Comparison of ENCODE assay signal across 8 cellular contexts in the genomic region with DNA sequence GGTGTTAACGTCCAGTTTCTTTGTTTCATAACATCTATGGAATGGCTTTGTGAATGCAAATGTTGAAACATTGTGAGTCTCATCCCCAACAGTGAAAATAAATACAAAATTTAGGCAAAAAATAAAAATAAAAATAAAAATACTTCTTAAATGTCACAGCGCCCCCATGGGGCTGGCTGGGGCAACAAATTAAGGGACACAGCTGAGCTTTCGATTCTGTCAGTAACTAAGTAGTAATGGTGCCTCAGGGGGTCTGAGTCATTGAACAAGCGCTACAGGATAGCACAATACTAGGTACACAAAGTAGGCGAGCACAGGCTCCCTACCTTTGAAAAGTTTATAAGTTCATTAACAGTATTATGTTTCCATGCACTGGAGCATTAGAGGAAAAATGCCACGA.
DNase-seq lines count a peak whose midpoint lies in the region; TF ChIP-seq lines count a peak whose summit lies in the region.

No MANE protein-coding gene starts in this region.

- H3K4me1 Mint-ChIP-seq in osteocyte (ENCODE audit: unreplicated experiment): peaks cover 21% of the 10 kb centered on the region

- TF ChIP-seq CTCF in osteocyte (IDR thresholded peaks at IDR 0.05) (peak; percentile 43), sigmoid colon (IDR thresholded peaks at IDR 0.05) (no peak)

- no peak overlapping the region for H3K4me3 ChIP-seq in sigmoid colon

- intact Hi-C loops in sigmoid colon (cut with DNase I): no loop called here

- DNase-seq in ELF-1 (ENCODE audit: low read depth, low spot score): peak; percentile 60
- peak; percentile 20 for DNase-seq in NCI-H460 (ENCODE audit: extremely low read depth, low read depth)
- peak; percentile 56 for DNase-seq in epithelial cell of prostate (ENCODE audit: low read depth, low spot score)
- no peak for DNase-seq in osteocyte (ENCODE audit: extremely low spot score, unreplicated experiment)
- DNase-seq in RPMI8226: no peak
- no peak for DNase-seq in sigmoid colon
- DNase-seq in SKM-1 (lab: John Stamatoyannopoulos, UW; ENCODE audit: unreplicated experiment): no peak
- no peak for DNase-seq in SHP77 treated with DMSO at 0.1 percent for 48 hours (lab: John Stamatoyannopoulos, UW)

- TF ChIP-seq EP300 in sigmoid colon (IDR thresholded peaks at IDR 0.05): no peak

- H3K36me3 ChIP-seq in sigmoid colon: no peaks in the 10 kb centered on the region

- H3K27ac Mint-ChIP-seq in osteocyte (ENCODE audit: unreplicated experiment): no peak overlapping the region

- H3K4me3 Mint-ChIP-seq in osteocyte (ENCODE audit: unreplicated experiment): no peak overlapping the region

- H3K4me1 ChIP-seq in sigmoid colon: peaks cover 0 to 42% (median 31%) of the 10 kb centered on the region in 4 donors

- no peaks in the 10 kb centered on the region for H3K27me3 ChIP-seq in sigmoid colon

- no peaks in the 10 kb centered on the region for H3K36me3 Mint-ChIP-seq in osteocyte (ENCODE audit: unreplicated experiment)

- no peaks in the 10 kb centered on the region for H3K9me3 ChIP-seq in sigmoid colon

- no peaks in the 10 kb centered on the region for H3K27me3 Mint-ChIP-seq in osteocyte (ENCODE audit: unreplicated experiment)

- TF ChIP-seq POLR2A in sigmoid colon (IDR thresholded peaks at IDR 0.05): no peak

- H3K27ac ChIP-seq in epithelial cell of prostate (no peak overlapping the region), sigmoid colon (no peak overlapping the region)

- WGBS in sigmoid colon, 2 donors: 64 to 80% methylated on average over 6 of the region's 6 CpGs

- H3K9me3 Mint-ChIP-seq in osteocyte (ENCODE audit: unreplicated experiment): no peaks in the 10 kb centered on the region

Comparison
In these comparisons a context has a peak if more than half of its experiments do, and no peak if none do; other contexts are left out.
1. DNase-seq: peak in ELF-1 (single experiment), NCI-H460 (single experiment) and epithelial cell of prostate (single experiment); none in osteocyte (single experiment), RPMI8226 (single experiment), sigmoid colon (single experiment), SKM-1 (single experiment) and SHP77 treated with DMSO at 0.1 percent for 48 hours (single experiment).